ENCODE assay signal across 8 cellular contexts in genomic region chr12:52871291-52871961, GRCh38. TPM values are rescaled to one million over a fixed set of nuclear protein-coding genes. Genes with fewer than 3 reads are reported as not detected.
A peak's percentile ranks its signal among the peaks of the same experiment; 100 is the strongest.
DNase-seq lines count a peak whose midpoint lies in the region; ATAC-seq, FAIRE-seq and TF ChIP-seq lines count a peak whose summit lies in the region.

No MANE protein-coding gene starts in this region.

- peak; percentile 75 for DNase-seq in H54 (ENCODE audit: insufficient read length, low spot score)
- DNase-seq in amniotic epithelial cell (ENCODE audit: low read depth) = peak; percentile 46
- DNase-seq in hepatic stellate cell (ENCODE audit: low spot score) = peak; percentile 87
- DNase-seq in suprapubic skin (ENCODE audit: low spot score in 2 of 2) = no peak
- DNase-seq in prostate gland (ENCODE audit: low spot score) = no peak
- no peak for DNase-seq in NCI-H1436 treated with DMSO at 0.1 percent for 48 hours (lab: John Stamatoyannopoulos, UW)
- DNase-seq in NOMO-1 treated with DMSO at 0.1 percent for 48 hours (lab: John Stamatoyannopoulos, UW; ENCODE audit: unreplicated experiment) = no peak

- TF ChIP-seq EP300 in suprapubic skin (IDR thresholded peaks at IDR 0.05) = no peak

- H3K4me3 ChIP-seq in suprapubic skin (no peak overlapping the region), prostate gland (no peak overlapping the region)

- H3K9me3 ChIP-seq in suprapubic skin = no peaks in the 10 kb centered on the region
- no peaks in the 10 kb centered on the region for H3K9me3 ChIP-seq in prostate gland

- no peak for TF ChIP-seq POLR2A in H54 (IDR thresholded peaks at IDR 0.05; ENCODE audit: low read depth, low read length)
- TF ChIP-seq POLR2A in suprapubic skin (IDR thresholded peaks at IDR 0.05) = no peak
- TF ChIP-seq POLR2A in prostate gland (IDR thresholded peaks at IDR 0.05) = no peak

- no peaks in the 10 kb centered on the region for H3K27me3 ChIP-seq in suprapubic skin
- no peaks in the 10 kb centered on the region for H3K27me3 ChIP-seq in prostate gland (replicated peaks; ENCODE audit: insufficient read depth)

- WGBS in suprapubic skin = 19% methylated on average over 8 of the region's 8 CpGs
- WGBS in prostate gland = 53% methylated on average over 8 of the region's 8 CpGs

- FAIRE-seq in H54 (lab: Jason Lieb, UNC) = no peak

- TF ChIP-seq CTCF in suprapubic skin (IDR thresholded peaks at IDR 0.05) (no peak), prostate gland (IDR thresholded peaks at IDR 0.05) (no peak)

- H3K4me1 ChIP-seq in suprapubic skin = peaks cover 96% of the 10 kb centered on the region
- H3K4me1 ChIP-seq in prostate gland (replicated peaks) = no peaks in the 10 kb centered on the region

- intact Hi-C loops in prostate gland (cut with DNase I) = loop anchor here (2.0 to 5.0 kb wide), 2 partner anchors 289 to 499 kb away; no protein-coding TSS in a partner anchor

- H3K36me3 ChIP-seq in suprapubic skin (no peaks in the 10 kb centered on the region), prostate gland (no peaks in the 10 kb centered on the region)

- ATAC-seq in HG03045 (IDR thresholded peaks at IDR 0.05; ENCODE audit: unreplicated experiment) = no peak

- H3K27ac ChIP-seq in suprapubic skin = peak overlapping the region; percentile 99
- H3K27ac ChIP-seq in prostate gland = peak overlapping the region in 1 of 2 donors; percentile 42

RNA-seq across cellular contexts. Expression of gene KRT78, which starts 22.6 kb away (rescaled TPM):
- total RNA-seq in suprapubic skin (100 to 1,000 TPM in 1 of 4 donors, 10 to 100 TPM in 3; 48.9 to 115 (median 80.0) TPM), prostate gland (1 to 10 TPM in 1 of 2 donors, not detected in 1; 1.0 TPM)

RNA-seq across cellular contexts. Expression of gene KRT8, which starts 33.5 kb away (rescaled TPM):
- total RNA-seq in suprapubic skin (10 to 100 TPM; 49.4 to 93.7 (median 65.9) TPM), prostate gland (100 to 1,000 TPM; 182 to 536 TPM)

RNA-seq across cellular contexts. Expression of gene KRT79, which starts 37.3 kb away (rescaled TPM):
- total RNA-seq in suprapubic skin (100 to 1,000 TPM in 3 of 4 donors, 10 to 100 TPM in 1; 48.8 to 202 (median 156) TPM), prostate gland (not detected)

RNA-seq across cellular contexts. Expression of gene KRT4, which starts 57.5 kb away (rescaled TPM):
- 1 to 10 TPM in 2 of 4 donors, under 1 TPM in 2; 0.32 to 1.6 (median 0.76) TPM for total RNA-seq in suprapubic skin
- 10 to 100 TPM in 1 of 2 donors, 1 to 10 TPM in 1; 6.4 to 12.7 TPM for total RNA-seq in prostate gland

Comparison
In these comparisons a context has a peak if more than half of its experiments do, and no peak if none do; other contexts are left out.
1. DNase-seq: peak in H54 (single experiment), amniotic epithelial cell (single experiment) and hepatic stellate cell (single experiment); none in suprapubic skin (0 of 2), prostate gland (single experiment), NCI-H1436 treated with DMSO at 0.1 percent for 48 hours (single experiment) and NOMO-1 treated with DMSO at 0.1 percent for 48 hours (single experiment).
2. RNA of gene KRT78, which starts 22.6 kb away (total RNA-seq): 48.9 to 115 TPM in suprapubic skin; 1.0 TPM in prostate gland; every median in the first group is over 10 times any median in the second.
3. RNA of gene KRT79, which starts 37.3 kb away (total RNA-seq): 48.8 to 202 TPM in suprapubic skin; not detected in prostate gland; every median in the first group is over 10 times any median in the second.